In genomic region chrX:30327762-30328161, GRCh38 we compare ENCODE assay signal across 2 cellular contexts.
TF ChIP-seq lines count a peak whose summit lies in the region.

No MANE protein-coding gene starts in this region.

TF ChIP-seq in GM23338, 12 proteins besides CTCF, POLR2A, EP300 and RAD21:
- TF ChIP-seq EZH2 (IDR thresholded peaks at IDR 0.05; ENCODE audit: low read depth, unreplicated experiment): no peak
- no peak for TF ChIP-seq ZNF462 (CRISPR knock-in tag; IDR thresholded peaks at IDR 0.05)
- no peak for TF ChIP-seq NANOG (IDR thresholded peaks at IDR 0.05; ENCODE audit: borderline replicate concordance)
- no peak for TF ChIP-seq POLR2AphosphoS5 (IDR thresholded peaks at IDR 0.05; ENCODE audit: low read depth)
- no peak for TF ChIP-seq ZNF331 (CRISPR knock-in tag; IDR thresholded peaks at IDR 0.05; ENCODE audit: low read depth)
- no peak for TF ChIP-seq REST (IDR thresholded peaks at IDR 0.05; ENCODE audit: unreplicated experiment)
- TF ChIP-seq CREB1 (CRISPR knock-in tag; IDR thresholded peaks at IDR 0.05; ENCODE audit: low read depth): no peak
- no peak for TF ChIP-seq ZNF114 (CRISPR knock-in tag; IDR thresholded peaks at IDR 0.05)
- TF ChIP-seq STAT1 (IDR thresholded peaks at IDR 0.05; ENCODE audit: unreplicated experiment): no peak
- no peak for TF ChIP-seq JUNB (IDR thresholded peaks at IDR 0.05; ENCODE audit: unreplicated experiment)
TF ChIP-seq in GM23338: peak in this region for 0.

TF ChIP-seq in H1, 55 proteins besides CTCF, POLR2A, EP300 and RAD21:
- TF ChIP-seq TEAD4 (IDR thresholded peaks at IDR 0.05; ENCODE audit: low read depth, low read length) (peak; percentile 74), KDM5A (IDR thresholded peaks at IDR 0.05; ENCODE audit: low read length) (no peak)
